8 cellular contexts compared by ENCODE assay signal in the genomic region with DNA sequence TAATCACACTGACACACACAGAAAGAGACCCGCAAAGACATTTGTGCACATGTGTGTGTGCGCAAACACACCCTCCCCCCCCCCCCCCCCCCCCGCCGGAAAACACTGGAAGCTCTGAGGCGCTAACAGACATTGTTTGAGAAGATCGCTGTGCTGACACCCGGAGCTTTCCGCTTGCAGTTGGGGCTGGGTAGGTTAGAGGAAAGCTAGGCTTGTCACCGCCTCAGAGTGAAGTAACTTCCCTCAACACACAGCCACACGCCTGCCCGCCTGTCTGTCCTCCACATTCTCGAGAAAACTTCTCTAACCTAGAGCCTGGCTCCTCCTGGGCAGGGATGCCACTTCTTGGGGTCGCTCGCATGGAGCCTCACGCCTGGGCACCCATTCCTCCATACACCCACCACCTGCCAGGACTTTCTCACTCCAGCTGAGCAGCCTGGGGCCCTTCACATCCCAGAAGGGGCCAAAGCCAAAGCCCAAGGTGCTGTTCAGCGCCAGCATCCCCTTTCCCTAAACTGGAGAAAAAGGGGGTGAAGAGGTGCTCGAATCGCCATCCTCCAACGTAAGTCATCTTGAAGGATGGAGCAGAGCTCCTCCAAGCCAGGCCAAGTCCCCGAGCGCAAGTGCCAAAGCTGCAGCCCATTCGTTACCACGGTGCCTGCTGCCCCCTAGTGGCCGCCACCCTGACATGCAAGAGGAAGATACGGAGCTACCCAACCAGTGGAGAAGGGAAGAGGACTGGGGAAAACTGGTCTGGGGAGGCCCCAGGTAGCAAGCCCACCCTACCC.
DNase-seq lines count a peak whose midpoint lies in the region; ATAC-seq and TF ChIP-seq lines count a peak whose summit lies in the region.

No MANE protein-coding gene starts in this region.

- H2BK5ac ChIP-seq in IMR-90 (ENCODE audit: low read depth, low read length, poor library complexity, severe bottlenecking), result no peak overlapping the region

- in situ Hi-C loops in IMR-90 (cut with MboI; ENCODE audit: low sequenced_read_pairs), result no loop called here

- H3K4me3 ChIP-seq in IMR-90 (ENCODE audit: insufficient read depth, low read depth, low read length) (no peak overlapping the region), tibial artery (no peak overlapping the region)

- POLR2A ChIA-PET in IMR-90 (lab: Charles Lee; ENCODE audit: unreplicated experiment), result interaction anchor here (0.7 kb wide), 1 partner anchor 199 kb away, joined by 5 read pairs; no protein-coding TSS in a partner anchor

- H3K27me3 ChIP-seq in IMR-90 (ENCODE audit: control insufficient read depth, insufficient read depth, low read length), result no peaks in the 10 kb centered on the region
- no peaks in the 10 kb centered on the region for H3K27me3 ChIP-seq in tibial artery

- H2BK20ac ChIP-seq in IMR-90 (ENCODE audit: low read depth, low read length), result no peak overlapping the region

- H3K23ac ChIP-seq in IMR-90 (ENCODE audit: low read depth, low read length), result no peak overlapping the region

- no peak overlapping the region for H4K91ac ChIP-seq in IMR-90 (ENCODE audit: insufficient read depth, low read depth, low read length)

- no peak for TF ChIP-seq POLR2A in IMR-90 (IDR thresholded peaks at IDR 0.05; ENCODE audit: low read depth, low read length)

- no peak overlapping the region for H3K9ac ChIP-seq in IMR-90 (ENCODE audit: low read depth, low read length)

- 0 out of 2 replicates have a peak, but pooled peaks cover 7% of the 10 kb centered on the region for H3K9me1 ChIP-seq in IMR-90 (ENCODE audit: insufficient read depth, low read length)

- H4K8ac ChIP-seq in IMR-90 (ENCODE audit: low read depth in 2 of 2, low read length in 2 of 2), result no peak overlapping the region

- CTCF ChIA-PET in IMR-90 (lab: Yijun Ruan, JAX), result interaction anchor here (0.6 to 3.1 kb wide), 20 partner anchors 9 to 712 kb away, joined by 3 to 42 read pairs (median 4); partner anchors contain the start of gene TLCD1

- H3K4me1 ChIP-seq in IMR-90 (ENCODE audit: control insufficient read depth, insufficient read depth, low read length), result no peaks in the 10 kb centered on the region
- peaks cover 0 to 19% (median 6%) of the 10 kb centered on the region in 4 donors for H3K4me1 ChIP-seq in tibial artery

- no peak overlapping the region for H4K5ac ChIP-seq in IMR-90 (ENCODE audit: low read depth, low read length)

- no peaks in the 10 kb centered on the region for H3K9me3 ChIP-seq in IMR-90 (ENCODE audit: control insufficient read depth, insufficient read depth, low read length)
- H3K9me3 ChIP-seq in tibial artery, result no peaks in the 10 kb centered on the region

- H3K14ac ChIP-seq in IMR-90 (replicated peaks; ENCODE audit: low read depth, low read length), result no peak overlapping the region

- DNase-seq in COR-L47 (lab: John Stamatoyannopoulos, UW), result peak; percentile 74
- DNase-seq in IMR-90, result peak; percentile 47
- peak; percentile 5 for DNase-seq in SHP77 treated with DMSO at 0.1 percent for 48 hours (lab: John Stamatoyannopoulos, UW)
- DNase-seq in activated effector memory CD4-positive, alpha-beta T cell treated with anti-CD3 and anti-CD28 coated beads, Interleukin-2, amount 50 U/mL, for 16 hours, result peak; percentile 93
- peak; percentile 45 for DNase-seq in foreskin melanocyte
- peak; percentile 58 for DNase-seq in occipital lobe (lab: John Stamatoyannopoulos, UW)
- peak; percentile 78 to 80 for DNase-seq in tibial artery

- no peak overlapping the region; the same call in 1 of the 2 replicates for H2AK5ac ChIP-seq in IMR-90 (ENCODE audit: low read depth, low read length)

- no peak overlapping the region for H3K56ac ChIP-seq in IMR-90 (ENCODE audit: extremely low read depth, insufficient read depth, low read length)

- peaks cover 27% of the 10 kb centered on the region for H4K20me1 ChIP-seq in IMR-90 (ENCODE audit: insufficient read depth, low read length)

- H2AK9ac ChIP-seq in IMR-90 (replicated peaks; ENCODE audit: low read depth, low read length, poor library complexity), result peak overlapping the region; percentile 82

- H2BK15ac ChIP-seq in IMR-90 (ENCODE audit: low read depth, low read length), result no peak overlapping the region

- WGBS in IMR-90 (ENCODE audit: extremely low coverage in 2 of 2, insufficient read length in 1 of 2), 2 experiments, result 7% methylated on average over 5 of the region's 25 CpGs; no CpG with 5 or more reads in 1 of the 2 experiments

- TF ChIP-seq CTCF in IMR-90 (conservative IDR thresholded peaks at IDR 0.05; ENCODE audit: low read depth, low read length) (peak; percentile 77), tibial artery (IDR thresholded peaks at IDR 0.05) (peak; percentile 76 to 85)

- intact Hi-C loops in IMR-90 (cut with micrococcal nuclease) (loop anchor here (2.0 kb wide), 1 partner anchor 388 kb away; the partner anchor contains the start of gene NEK8), tibial artery (cut with DNase I; ENCODE audit: low total_unique reads) (no loop called here)

- BruUV-seq in IMR-90 (replicated peaks; lab: Mats Ljungman, UMichigan), result no TSS peak

- H3K36me3 ChIP-seq in IMR-90 (ENCODE audit: control insufficient read depth, insufficient read depth, low read length) (peaks cover 34% of the 10 kb centered on the region), tibial artery (peaks cover 30 to 84% (median 62%) of the 10 kb centered on the region in 3 donors)

- H3K79me1 ChIP-seq in IMR-90 (ENCODE audit: low read depth in 1 of 2, low read length in 2 of 2), result peaks cover 0 to 10% of the 10 kb centered on the region in 2 experiments; a peak in 1 of 4 replicates

- peak; percentile 70 for TF ChIP-seq RAD21 in IMR-90 (IDR thresholded peaks at IDR 0.05; ENCODE audit: low read length)

- H2BK120ac ChIP-seq in IMR-90 (ENCODE audit: low read depth, low read length), result no peak overlapping the region

- peak; percentile 78 for ATAC-seq in IMR-90 (ENCODE audit: low read depth)
- ATAC-seq in GM19328 (IDR thresholded peaks at IDR 0.05; ENCODE audit: unreplicated experiment), result no peak

- no peak overlapping the region for H3K18ac ChIP-seq in IMR-90 (ENCODE audit: low read depth, low read length)

- dilution Hi-C loops in IMR-90 (cut with HindIII; ENCODE audit: low sequenced_read_pairs, unreplicated experiment), result no loop called here

- peak overlapping the region; percentile 80 for H2AFZ ChIP-seq in IMR-90 (replicated peaks; ENCODE audit: low read length, poor library complexity)

- no peak overlapping the region for H3K4me2 ChIP-seq in IMR-90 (ENCODE audit: low read depth, low read length)

- H3K27ac ChIP-seq in IMR-90 (ENCODE audit: insufficient read depth, low read length) (no peak overlapping the region), tibial artery (no peak overlapping the region)

- H3K4ac ChIP-seq in IMR-90 (ENCODE audit: low read depth, low read length), result 0 out of 2 replicates have a peak overlapping the region, but pooled peaks have one; percentile 27

TF ChIP-seq in IMR-90, 13 proteins besides CTCF, POLR2A, EP300 and RAD21:
- TF ChIP-seq MXI1 (IDR thresholded peaks at IDR 0.05; ENCODE audit: borderline replicate concordance, low read depth, low read length), result no peak
- TF ChIP-seq CHD1 (IDR thresholded peaks at IDR 0.05; ENCODE audit: low read depth, low read length), result no peak
- TF ChIP-seq ELK1 (IDR thresholded peaks at IDR 0.05; ENCODE audit: borderline replicate concordance, low read depth, low read length), result no peak
- TF ChIP-seq CEBPB (IDR thresholded peaks at IDR 0.05; ENCODE audit: low read depth, low read length), result no peak
- peak; percentile 48 for TF ChIP-seq SMC3 (IDR thresholded peaks at IDR 0.05; ENCODE audit: low read depth, low read length)

Comparison
In these comparisons a context has a peak if more than half of its experiments do, and no peak if none do; other contexts are left out.
1. DNase-seq: peak in every context shown above with its lines; median percentile 93 in activated effector memory CD4-positive, alpha-beta T cell treated with anti-CD3 and anti-CD28 coated beads, Interleukin-2, amount 50 U/mL, for 16 hours; 79 in tibial artery; 74 in COR-L47; 58 in occipital lobe; 47 in IMR-90; 45 in foreskin melanocyte; 5 in SHP77 treated with DMSO at 0.1 percent for 48 hours.